In genomic region chr9:40914772-40915659, GRCh38 we compare ENCODE assay signal across 18 cellular contexts.
"Had no signal": no experiment of that assay in that cellular context is flagged by ENCODE, and none has a peak within 500 bp of the region (broad histone marks: within the 10 kb centered on the region; RNA-seq: fewer than 3 reads in every experiment).

No MANE protein-coding gene starts in this region.

- H3K4me1 ChIP-seq: suprapubic skin had no signal

- H3K27me3 ChIP-seq: neutrophil, suprapubic skin had no signal

- H3K4me3 Mint-ChIP-seq: activated B cell treated with CpG ODN at 0.5 μM for 24 hours; activated T-cell treated with anti-CD3 and anti-CD28 coated beads, Interleukin-2, amount 50 U/mL, for 24 hours; brain; dendritic cell treated with granulocyte-macrophage colony-stimulating factor and Interleukin-4, amounts not matched to agents 40 ng/mL and 50 ng/mL, for 4 days; naive B cell; stimulated activated effector memory CD8-positive, alpha-beta T cell treated with anti-CD3 and anti-CD28 coated beads, Interleukin-12 subunit alpha, Interleukin-12 subunit beta, amount 100 ng/mL, for 72 hours; type B pancreatic cell had no signal

- DNase-seq: activated B cell treated with CpG ODN at 0.5 μM for 24 hours; activated CD4-positive, alpha-beta T cell treated with anti-CD3 and anti-CD28 coated beads, Interleukin-2, amount 50 U/mL, for 1 hour; activated effector memory CD4-positive, alpha-beta T cell treated with Interleukin-2 at 50 U/mL for 16 hours; activated T-cell treated with anti-CD3 and anti-CD28 coated beads, Interleukin-2, amount 50 U/mL, for 24 hours; amniotic stem cell; erythroblast; glutamatergic neuron; mesenchymal stem cell; naive B cell had no signal

- ATAC-seq: activated naive CD4-positive, alpha-beta T cell treated with anti-CD3 and anti-CD28 coated beads, Interleukin-2, amount 50 U/mL, for 72 hours; stimulated activated effector memory CD8-positive, alpha-beta T cell treated with anti-CD3 and anti-CD28 coated beads, Interleukin-12 subunit alpha, Interleukin-12 subunit beta, amount 100 ng/mL, for 72 hours had no signal

- H3K4me3 ChIP-seq: SK-N-MC, smooth muscle cell, suprapubic skin had no signal

- H3K36me3 Mint-ChIP-seq: stimulated activated effector memory CD8-positive, alpha-beta T cell treated with anti-CD3 and anti-CD28 coated beads, Interleukin-12 subunit alpha, Interleukin-12 subunit beta, amount 100 ng/mL, for 72 hours; type B pancreatic cell had no signal

- H3K36me3 ChIP-seq: neutrophil, suprapubic skin had no signal

- H3K27me3 Mint-ChIP-seq: activated B cell treated with CpG ODN at 0.5 μM for 24 hours; brain; dendritic cell treated with granulocyte-macrophage colony-stimulating factor and Interleukin-4, amounts not matched to agents 40 ng/mL and 50 ng/mL, for 4 days; naive B cell; type B pancreatic cell had no signal

- H3K27ac Mint-ChIP-seq: activated B cell treated with CpG ODN at 0.5 μM for 24 hours; activated naive CD4-positive, alpha-beta T cell treated with anti-CD3 and anti-CD28 coated beads, Interleukin-2, amount 50 U/mL, for 72 hours; activated T-cell treated with anti-CD3 and anti-CD28 coated beads, Interleukin-2, amount 50 U/mL, for 24 hours; brain; dendritic cell treated with granulocyte-macrophage colony-stimulating factor and Interleukin-4, amounts not matched to agents 40 ng/mL and 50 ng/mL, for 4 days; naive B cell; stimulated activated effector memory CD8-positive, alpha-beta T cell treated with anti-CD3 and anti-CD28 coated beads, Interleukin-12 subunit alpha, Interleukin-12 subunit beta, amount 100 ng/mL, for 72 hours; type B pancreatic cell had no signal

- H3K27ac ChIP-seq: neutrophil, SK-N-MC, suprapubic skin had no signal

- H3K4me2 ChIP-seq: smooth muscle cell had no signal

- H3K4me1 Mint-ChIP-seq: activated B cell treated with CpG ODN at 0.5 μM for 24 hours; brain; stimulated activated effector memory CD8-positive, alpha-beta T cell treated with anti-CD3 and anti-CD28 coated beads, Interleukin-12 subunit alpha, Interleukin-12 subunit beta, amount 100 ng/mL, for 72 hours had no signal
